ENCODE assay signal across 25 cellular contexts in genomic region chr15:35351059-35351458, GRCh38.
"Had no signal": no experiment of that assay in that cellular context is flagged by ENCODE, and none has a peak within 500 bp of the region (broad histone marks: within the 10 kb centered on the region; RNA-seq: fewer than 3 reads in every experiment).

No MANE protein-coding gene starts in this region.

- H3K4me3 ChIP-seq: ascending aorta, breast epithelium, cardiac muscle cell, colonic mucosa, esophagus squamous epithelium, gastroesophageal sphincter had no signal

- ATAC-seq: activated CD4-positive, alpha-beta T cell treated with anti-CD3 and anti-CD28 coated beads for 36 hours; activated naive CD4-positive, alpha-beta T cell treated with anti-CD3 and anti-CD28 coated beads, Interleukin-2, amount 50 U/mL, for 72 hours; activated T-cell treated with anti-CD3 and anti-CD28 coated beads, Interleukin-2, amount 50 U/mL, for 72 hours; gastroesophageal sphincter had no signal

- H3K4me1 ChIP-seq: ascending aorta, breast epithelium, colonic mucosa, esophagus squamous epithelium, gastroesophageal sphincter had no signal

- H3K27ac ChIP-seq: ascending aorta, breast epithelium, cardiac muscle cell, colonic mucosa, esophagus squamous epithelium, gastroesophageal sphincter had no signal

- H3K27me3 ChIP-seq: ascending aorta, breast epithelium, cardiac muscle cell, colonic mucosa, esophagus squamous epithelium, gastroesophageal sphincter had no signal

- H3K36me3 ChIP-seq: ascending aorta, breast epithelium, cardiac muscle cell, colonic mucosa, esophagus squamous epithelium, gastroesophageal sphincter had no signal

- H3K9me3 ChIP-seq: colonic mucosa had no signal

- DNase-seq: activated CD4-positive, alpha-beta memory T cell treated with anti-CD3 and anti-CD28 coated beads for 36 hours; activated CD4-positive, alpha-beta T cell treated with anti-CD3 and anti-CD28 coated beads for 36 hours; activated CD4-positive, alpha-beta T cell treated with anti-CD3 and anti-CD28 coated beads, Interleukin-2, amount 10 ng/mL, durations not matched to agents 24 days and 14 days; activated CD4-positive, CD25-positive, alpha-beta regulatory T cell; activated CD4-positive, CD25-positive, alpha-beta regulatory T cell treated with anti-CD3 and anti-CD28 coated beads, Interleukin-2, amount 50 U/mL, for 72 hours; activated CD8-positive, alpha-beta memory T cell treated with anti-CD3 and anti-CD28 coated beads, Interleukin-2, amount 50 U/mL, for 48 hours; activated gamma-delta T cell; activated naive CD4-positive, alpha-beta T cell; activated naive CD4-positive, alpha-beta T cell treated with anti-CD3 and anti-CD28 coated beads, Interleukin-2, amount 10 ng/mL, durations not matched to agents 7 days and 5 days; activated naive CD8-positive, alpha-beta T cell treated with anti-CD3 and anti-CD28 coated beads, Interleukin-2, amount 10 ng/mL, durations not matched to agents 7 days and 5 days; activated T-cell treated with anti-CD3 and anti-CD28 coated beads for 4 hours; activated T-cell treated with anti-CD3 and anti-CD28 coated beads, Interleukin-2, amount 50 U/mL, for 24 hours; activated T-cell treated with anti-CD3 and anti-CD28 coated beads, Interleukin-2, amount 50 U/mL, for 72 hours; central memory CD4-positive, alpha-beta T cell; cerebellar nuclear complex; colonic mucosa; effector CD8-positive, alpha-beta T cell; esophagus squamous epithelium; foreskin melanocyte; T-helper 2 cell had no signal
